ENCODE assay signal across 10 cellular contexts in genomic region chr10:60414877-60415585, GRCh38.
A peak's percentile ranks its signal among the peaks of the same experiment; 100 is the strongest.
DNase-seq lines count a peak whose midpoint lies in the region; ATAC-seq and TF ChIP-seq lines count a peak whose summit lies in the region.
"Had no signal": no experiment of that assay in that cellular context is flagged by ENCODE, and none has a peak within 500 bp of the region (broad histone marks: within the 10 kb centered on the region; RNA-seq: fewer than 3 reads in every experiment).

No MANE protein-coding gene starts in this region.

- DNase-seq in AG10803 (ENCODE audit: low read depth) (peak; percentile 88), HuH-7.5 (ENCODE audit: low spot score) (peak; percentile 4), astrocyte of the spinal cord (ENCODE audit: low read depth, low spot score) (peak; percentile 85), kidney glomerular epithelial cell (lab: John Stamatoyannopoulos, UW) (peak; percentile 89), NCI-H510A treated with DMSO at 0.1 percent for 48 hours (lab: John Stamatoyannopoulos, UW) (no peak)
- DNase-seq: activated CD8-positive, alpha-beta T cell treated with anti-CD3 and anti-CD28 coated beads for 36 hours; occipital lobe had no signal

- H3K4me3 ChIP-seq in AG10803 (ENCODE audit: low read length): no peak overlapping the region; the same call in 1 of the 2 replicates
- no peak overlapping the region for H3K4me3 ChIP-seq in astrocyte of the spinal cord (ENCODE audit: low read depth, low read length)

- ATAC-seq in GM21390 (IDR thresholded peaks at IDR 0.05; ENCODE audit: unreplicated experiment): no peak
- no peak for ATAC-seq in HG02588 (IDR thresholded peaks at IDR 0.05; ENCODE audit: unreplicated experiment)
- ATAC-seq in HG02763 (IDR thresholded peaks at IDR 0.05; ENCODE audit: unreplicated experiment): no peak
- ATAC-seq: activated CD8-positive, alpha-beta T cell treated with anti-CD3 and anti-CD28 coated beads for 36 hours had no signal

- TF ChIP-seq CTCF in AG10803 (conservative IDR thresholded peaks at IDR 0.05; ENCODE audit: low read length) (no peak), astrocyte of the spinal cord (IDR thresholded peaks at IDR 0.05; ENCODE audit: low read depth, low read length) (no peak)

- in situ Hi-C loops in astrocyte of the spinal cord (cut with HindIII; ENCODE audit: low sequenced_read_pairs): no loop called here
